7 cellular contexts compared by ENCODE assay signal in genomic region chr13:30696278-30697176, GRCh38. TPM values are rescaled to one million over a fixed set of nuclear protein-coding genes. Genes with fewer than 3 reads are reported as not detected.
A peak's percentile ranks its signal among the peaks of the same experiment; 100 is the strongest.
DNase-seq lines count a peak whose midpoint lies in the region; ATAC-seq and TF ChIP-seq lines count a peak whose summit lies in the region.

No MANE protein-coding gene starts in this region.

- H3K4me2 ChIP-seq in smooth muscle cell, result peak overlapping the region; percentile 71

- no peak overlapping the region for H3K9ac ChIP-seq in smooth muscle cell (ENCODE audit: low read depth)

- no peaks in the 10 kb centered on the region for H3K27me3 ChIP-seq in smooth muscle cell (ENCODE audit: low read depth)

- ATAC-seq in GM21825 (IDR thresholded peaks at IDR 0.05; ENCODE audit: unreplicated experiment), result peak; percentile 49
- ATAC-seq in esophagus mucosa, result no peak

- intact Hi-C loops in head of caudate nucleus (cut with DNase I), result no loop called here

- DNase-seq in RPMI7951 (ENCODE audit: low read depth) (peak; percentile 52), head of caudate nucleus (peak in 34 of 42 donors; percentile 23 to 71 (median 42)), smooth muscle cell (lab: John Stamatoyannopoulos, UW; ENCODE audit: unreplicated experiment) (no peak), GM10266 (ENCODE audit: extremely low spot score) (no peak)
- DNase-seq in activated T-cell treated with anti-CD3 and anti-CD28 coated beads, Interleukin-2, amount 50 U/mL, for 48 hours, result no peak

- peaks cover 7% of the 10 kb centered on the region for H3F3A ChIP-seq in smooth muscle cell (ENCODE audit: low read depth)

- 24% methylated on average over 11 of the region's 11 CpGs for WGBS in smooth muscle cell (ENCODE audit: low lambda C conversion rate)

- TF ChIP-seq CTCF in smooth muscle cell (IDR thresholded peaks at IDR 0.05; ENCODE audit: borderline replicate concordance, insufficient read depth, poor library complexity, severe bottlenecking), result no peak
- no peak for TF ChIP-seq CTCF in GM10266 (IDR thresholded peaks at IDR 0.05; ENCODE audit: control insufficient read depth, insufficient read depth, low read depth, missing control alignments)

- peaks cover 8% of the 10 kb centered on the region for H3K4me1 ChIP-seq in smooth muscle cell (ENCODE audit: low read depth)

- peak overlapping the region; percentile 8 for H3K27ac ChIP-seq in smooth muscle cell (ENCODE audit: low read depth)

- H4K20me1 ChIP-seq in smooth muscle cell (ENCODE audit: low read depth), result no peaks in the 10 kb centered on the region

- H3K36me3 ChIP-seq in smooth muscle cell (ENCODE audit: low read depth), result no peaks in the 10 kb centered on the region

- no peak overlapping the region for H3K4me3 ChIP-seq in smooth muscle cell

- peak overlapping the region; percentile 87 for H2AFZ ChIP-seq in smooth muscle cell (ENCODE audit: low read depth)

- H3K9me3 ChIP-seq in smooth muscle cell (replicated peaks; ENCODE audit: low read depth), result no peaks in the 10 kb centered on the region

- H3K79me2 ChIP-seq in smooth muscle cell (ENCODE audit: low read depth), result no peaks in the 10 kb centered on the region

RNA-seq across cellular contexts. Expression of gene ALOX5AP, which starts 38.8 kb away (rescaled TPM):
- total RNA-seq in RPMI7951 (2014; rRNA removed; shearing (Covaris generic)), result 6.1 and 8.5 TPM in 2 replicates
- total RNA-seq in smooth muscle cell (2.6 TPM in 1 of 2 replicates, not detected in the other), esophagus mucosa (3.1 TPM)
- 0.22 and 0.85 TPM in 2 replicates for polyA plus RNA-seq in smooth muscle cell

Comparison
In these comparisons a context has a peak if more than half of its experiments do, and no peak if none do; other contexts are left out.
1. DNase-seq: peak in RPMI7951 (single experiment) and head of caudate nucleus (34 of 42); none in smooth muscle cell (single experiment), GM10266 (single experiment) and activated T-cell treated with anti-CD3 and anti-CD28 coated beads, Interleukin-2, amount 50 U/mL, for 48 hours (0 of 2).